Comparison of ENCODE assay signal across 16 cellular contexts in the genomic region with DNA sequence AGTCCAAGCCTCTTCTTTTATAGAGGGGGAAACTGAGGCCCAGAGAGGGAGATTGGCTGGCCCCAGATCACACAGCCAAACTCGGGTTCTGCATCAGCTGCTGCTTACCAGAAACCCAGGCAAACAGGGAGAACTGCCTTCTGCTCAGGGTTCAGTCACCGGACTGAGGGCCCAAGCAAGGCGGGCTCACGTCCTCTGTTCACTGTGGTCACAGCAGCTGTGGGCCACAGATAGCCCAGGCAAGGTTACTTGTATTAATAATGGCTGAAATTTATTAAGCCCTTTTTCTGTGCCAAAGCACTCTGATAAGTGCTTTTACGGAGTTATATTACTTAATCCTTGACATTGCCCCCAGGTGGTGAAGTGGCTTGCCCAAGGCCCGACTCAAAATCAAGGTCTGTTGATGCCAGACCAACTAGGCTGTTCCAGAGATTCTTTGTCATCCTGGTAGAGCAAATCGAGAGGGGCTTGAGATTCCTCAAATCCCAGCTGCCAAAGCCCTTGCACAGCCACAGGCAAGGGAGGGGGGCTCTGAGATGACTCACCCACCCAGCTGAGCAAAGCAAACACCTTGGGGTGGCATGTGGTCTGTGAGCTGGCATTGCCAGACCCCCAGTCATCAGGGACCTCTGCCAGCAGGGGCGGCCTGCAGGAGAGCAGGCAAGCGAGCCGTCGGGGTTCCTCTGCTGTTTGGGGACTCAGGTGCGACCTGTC. TPM values are rescaled to one million over a fixed set of nuclear protein-coding genes. Genes with fewer than 3 reads are reported as not detected.
A peak's percentile ranks its signal among the peaks of the same experiment; 100 is the strongest.
DNase-seq lines count a peak whose midpoint lies in the region; ATAC-seq, FAIRE-seq and TF ChIP-seq lines count a peak whose summit lies in the region.
"Had no signal": no experiment of that assay in that cellular context is flagged by ENCODE, and none has a peak within 500 bp of the region (broad histone marks: within the 10 kb centered on the region; RNA-seq: fewer than 3 reads in every experiment).

No MANE protein-coding gene starts in this region.

- ATAC-seq in mucosa of descending colon, result no peak
- ATAC-seq: activated naive CD4-positive, alpha-beta T cell treated with anti-CD3 and anti-CD28 coated beads, Interleukin-2, amount 50 U/mL, for 72 hours; GM12878; stimulated activated naive B cell treated with anti-CD40 and anti-IgM and Interleukin-4, amounts not matched to agents 10 μg/mL and 1 μg/mL and 100 μg/mL, for 72 hours had no signal

- H3K79me2 ChIP-seq in astrocyte (ENCODE audit: insufficient read depth, low read length), result peaks cover 53% of the 10 kb centered on the region

- TF ChIP-seq CTCF in BJ (IDR thresholded peaks at IDR 0.05; ENCODE audit: insufficient read depth, low read depth, low read length) (0 out of 2 replicates have a peak, but pooled peaks have one; percentile 3), astrocyte (IDR thresholded peaks at IDR 0.05; ENCODE audit: insufficient read depth, low read depth, low read length) (no peak), mucosa of descending colon (IDR thresholded peaks at IDR 0.05) (no peak)

- H3K27ac Mint-ChIP-seq in astrocyte (ENCODE audit: unreplicated experiment), result no peak overlapping the region
- H3K27ac Mint-ChIP-seq: activated naive CD4-positive, alpha-beta T cell treated with anti-CD3 and anti-CD28 coated beads, Interleukin-2, amount 50 U/mL, for 72 hours; CD4-positive, alpha-beta memory T cell; natural killer cell treated with Interleukin-12 subunit alpha and Interleukin-12 subunit beta and Interleukin-15 and Interleukin-18, amount 100 ng/mL, for 72 hours; stimulated activated naive B cell treated with anti-CD40 and anti-IgM and Interleukin-4, amounts not matched to agents 10 μg/mL and 1 μg/mL and 100 μg/mL, for 72 hours had no signal

- intact Hi-C loops in mucosa of descending colon (cut with DNase I, micrococcal nuclease), result no loop called here

- no peaks in the 10 kb centered on the region for H3K36me3 ChIP-seq in BJ (ENCODE audit: control insufficient read depth, insufficient read depth, low read length)
- H3K36me3 ChIP-seq in astrocyte (ENCODE audit: insufficient read depth, low read length), result no peaks in the 10 kb centered on the region
- no peaks in the 10 kb centered on the region for H3K36me3 ChIP-seq in mucosa of descending colon (ENCODE audit: low read depth)

- H3K4me3 ChIP-seq in BJ (ENCODE audit: low read depth, low read length) (no peak overlapping the region), astrocyte (ENCODE audit: insufficient read depth, low read depth, low read length) (no peak overlapping the region), mucosa of descending colon (no peak overlapping the region)
- H3K4me3 ChIP-seq: GM12878 had no signal

- peaks cover 23% of the 10 kb centered on the region for H3K4me1 Mint-ChIP-seq in astrocyte (ENCODE audit: low read depth, unreplicated experiment)
- H3K4me1 Mint-ChIP-seq: CD4-positive, alpha-beta memory T cell had no signal

- H3K4me1 ChIP-seq in astrocyte (ENCODE audit: insufficient read depth, low read length), result peaks cover 66% of the 10 kb centered on the region
- H3K4me1 ChIP-seq in mucosa of descending colon (ENCODE audit: low read depth), result peaks cover 28% of the 10 kb centered on the region

- H3K9me3 ChIP-seq in astrocyte (ENCODE audit: insufficient read depth, low read depth, low read length), result no peaks in the 10 kb centered on the region
- no peaks in the 10 kb centered on the region for H3K9me3 ChIP-seq in mucosa of descending colon

- H2AFZ ChIP-seq in astrocyte (ENCODE audit: low read depth, low read length), result no peak overlapping the region

- peak overlapping the region; percentile 63 for H3K4me2 ChIP-seq in astrocyte (ENCODE audit: low read length)

- POLR2A ChIA-PET in BJ (lab: Charles Lee), result no interaction called here

- DNase-seq in BJ (ENCODE audit: low read depth) (no peak), LHCN-M2 (ENCODE audit: low read depth) (peak; percentile 81), astrocyte (ENCODE audit: low read depth) (peak; percentile 93), kidney tubule cell (ENCODE audit: low spot score) (peak; percentile 100), pons (ENCODE audit: low spot score) (no peak), mucosa of descending colon (no peak)
- DNase-seq in activated effector memory CD4-positive, alpha-beta T cell treated with anti-CD3 and anti-CD28 coated beads, Interleukin-2, amount 50 U/mL, for 16 hours, result no peak
- no peak for DNase-seq in stimulated activated CD4-positive, alpha-beta T cell treated with anti-CD3 and anti-CD28 coated beads, Interleukin-12 subunit alpha, Interleukin-12 subunit beta, amount 100 ng/mL, for 4 hours
- DNase-seq: activated CD8-positive, alpha-beta memory T cell treated with anti-CD3 and anti-CD28 coated beads for 24 hours; CD4-positive, alpha-beta memory T cell; effector CD4-positive, alpha-beta T cell; stimulated activated naive B cell treated with anti-CD40 and anti-IgM and Interleukin-4, amounts not matched to agents 10 μg/mL and 1 μg/mL and 100 μg/mL, for 72 hours; T-helper 2 cell had no signal

- H3K9ac ChIP-seq in astrocyte (ENCODE audit: low read length), result peak overlapping the region; percentile 66

- H3K9me3 Mint-ChIP-seq in astrocyte (ENCODE audit: unreplicated experiment), result no peaks in the 10 kb centered on the region
- H3K9me3 Mint-ChIP-seq: activated naive CD4-positive, alpha-beta T cell treated with anti-CD3 and anti-CD28 coated beads, Interleukin-2, amount 50 U/mL, for 72 hours; CD4-positive, alpha-beta memory T cell; natural killer cell treated with Interleukin-12 subunit alpha and Interleukin-12 subunit beta and Interleukin-15 and Interleukin-18, amount 100 ng/mL, for 72 hours; stimulated activated naive B cell treated with anti-CD40 and anti-IgM and Interleukin-4, amounts not matched to agents 10 μg/mL and 1 μg/mL and 100 μg/mL, for 72 hours had no signal

- H4K20me1 ChIP-seq in astrocyte (ENCODE audit: insufficient read depth, low read length), result no peaks in the 10 kb centered on the region

- no peaks in the 10 kb centered on the region for H3K27me3 ChIP-seq in BJ (ENCODE audit: control insufficient read depth, insufficient read depth, low read length)
- no peaks in the 10 kb centered on the region for H3K27me3 ChIP-seq in astrocyte (ENCODE audit: insufficient read depth, low read length)

- H3K27me3 Mint-ChIP-seq in astrocyte (ENCODE audit: low read depth, unreplicated experiment), result no peaks in the 10 kb centered on the region

- no peaks in the 10 kb centered on the region for H3K36me3 Mint-ChIP-seq in astrocyte (ENCODE audit: low read depth, unreplicated experiment)
- H3K36me3 Mint-ChIP-seq: activated naive CD4-positive, alpha-beta T cell treated with anti-CD3 and anti-CD28 coated beads, Interleukin-2, amount 50 U/mL, for 72 hours; CD4-positive, alpha-beta memory T cell; natural killer cell treated with Interleukin-12 subunit alpha and Interleukin-12 subunit beta and Interleukin-15 and Interleukin-18, amount 100 ng/mL, for 72 hours; stimulated activated naive B cell treated with anti-CD40 and anti-IgM and Interleukin-4, amounts not matched to agents 10 μg/mL and 1 μg/mL and 100 μg/mL, for 72 hours had no signal

- peak; percentile 65 for FAIRE-seq in astrocyte (lab: Jason Lieb, UNC)
- FAIRE-seq: GM12878 had no signal

- H3K4me3 Mint-ChIP-seq in astrocyte (ENCODE audit: unreplicated experiment), result no peak overlapping the region
- H3K4me3 Mint-ChIP-seq: CD4-positive, alpha-beta memory T cell; natural killer cell treated with Interleukin-12 subunit alpha and Interleukin-12 subunit beta and Interleukin-15 and Interleukin-18, amount 100 ng/mL, for 72 hours; stimulated activated naive B cell treated with anti-CD40 and anti-IgM and Interleukin-4, amounts not matched to agents 10 μg/mL and 1 μg/mL and 100 μg/mL, for 72 hours had no signal

- CTCF ChIA-PET in BJ (lab: Yijun Ruan, JAX), result interaction anchor here (1.5 to 2.7 kb wide), 2 partner anchors 115 to 142 kb away, joined by 4 to 12 read pairs; no protein-coding TSS in a partner anchor

- H3K27ac ChIP-seq in astrocyte (ENCODE audit: low read depth, low read length), result peak overlapping the region; percentile 86

RNA-seq across cellular contexts. Expression of a gene that starts 36.5 kb away (rescaled TPM):
- polyA plus RNA-seq in BJ (2011; rRNA removed), result 4.9 and 8.7 TPM in 2 replicates
- 18.1 and 18.2 TPM in 2 replicates for polyA minus RNA-seq in BJ (2011; rRNA and poly(A)+ RNA removed)
- total RNA-seq in LHCN-M2 (2014; rRNA removed) (2.6 and 3.5 TPM in 2 replicates), astrocyte (7.5 and 8.4 TPM in 2 replicates), mucosa of descending colon (10 to 100 TPM; 22.7 to 76.7 (median 70.8) TPM)
- 7.1 TPM for polyA plus RNA-seq in LHCN-M2 (2012)
- total RNA-seq: activated naive CD4-positive, alpha-beta T cell treated with anti-CD3 and anti-CD28 coated beads, Interleukin-2, amount 50 U/mL, for 72 hours; natural killer cell treated with Interleukin-12 subunit alpha and Interleukin-12 subunit beta and Interleukin-15 and Interleukin-18, amount 100 ng/mL, for 72 hours had no signal
- polyA plus RNA-seq: CD4-positive, alpha-beta memory T cell had no signal

Comparison
In these comparisons a context has a peak if more than half of its experiments do, and no peak if none do; other contexts are left out.
1. DNase-seq: peak in LHCN-M2 (single experiment), astrocyte (single experiment) and kidney tubule cell (single experiment); none in BJ (single experiment), pons (single experiment), activated effector memory CD4-positive, alpha-beta T cell treated with anti-CD3 and anti-CD28 coated beads, Interleukin-2, amount 50 U/mL, for 16 hours (single experiment), stimulated activated CD4-positive, alpha-beta T cell treated with anti-CD3 and anti-CD28 coated beads, Interleukin-12 subunit alpha, Interleukin-12 subunit beta, amount 100 ng/mL, for 4 hours (single experiment) and mucosa of descending colon (0 of 3).